ENCODE assay signal across 8 cellular contexts in genomic region chr1:91754348-91754747, GRCh38.
A peak's percentile ranks its signal among the peaks of the same experiment; 100 is the strongest.
DNase-seq lines count a peak whose midpoint lies in the region; ATAC-seq and TF ChIP-seq lines count a peak whose summit lies in the region.

No MANE protein-coding gene starts in this region.

- H3K4me1 Mint-ChIP-seq in activated T-helper 2 cell treated with anti-CD3 and anti-CD28 coated beads, Interferon-gamma antibody, Interleukin-2, Interleukin-4, amounts not matched to agents 10 μg/mL and 5 μg/mL and 100 μg/mL, durations not matched to agents 14 hours and 24 hours and 36 hours (ENCODE audit: low read depth) = peaks cover 55% of the 10 kb centered on the region

- WGBS in psoas muscle, 3 donors = 60 to 79% (median 66%) methylated on average over 3 of the region's 3 CpGs

- no peak for TF ChIP-seq CTCF in psoas muscle (IDR thresholded peaks at IDR 0.05)

- no peaks in the 10 kb centered on the region for H3K9me3 ChIP-seq in psoas muscle

- H3K36me3 Mint-ChIP-seq in activated T-helper 2 cell treated with anti-CD3 and anti-CD28 coated beads, Interferon-gamma antibody, Interleukin-2, Interleukin-4, amounts not matched to agents 10 μg/mL and 5 μg/mL and 100 μg/mL, durations not matched to agents 14 hours and 24 hours and 36 hours (ENCODE audit: low read depth) = peaks cover 41% of the 10 kb centered on the region

- H3K27me3 Mint-ChIP-seq in activated T-helper 2 cell treated with anti-CD3 and anti-CD28 coated beads, Interferon-gamma antibody, Interleukin-2, Interleukin-4, amounts not matched to agents 10 μg/mL and 5 μg/mL and 100 μg/mL, durations not matched to agents 14 hours and 24 hours and 36 hours (ENCODE audit: low read depth) = no peaks in the 10 kb centered on the region

- H3K4me1 ChIP-seq in psoas muscle = peaks cover 27% of the 10 kb centered on the region

- H3K27ac ChIP-seq in psoas muscle (peak overlapping the region; percentile 56), substantia nigra (ENCODE audit: low read depth, low read length, poor library complexity, severe bottlenecking) (no peak overlapping the region)

- peak overlapping the region; percentile 88 for H3K27ac Mint-ChIP-seq in activated T-helper 2 cell treated with anti-CD3 and anti-CD28 coated beads, Interferon-gamma antibody, Interleukin-2, Interleukin-4, amounts not matched to agents 10 μg/mL and 5 μg/mL and 100 μg/mL, durations not matched to agents 14 hours and 24 hours and 36 hours

- peak; percentile 13 for DNase-seq in activated T-helper 2 cell treated with anti-CD3 and anti-CD28 coated beads, Interferon-gamma antibody, Interleukin-2, Interleukin-4, amounts not matched to agents 10 μg/mL and 5 μg/mL and 100 μg/mL, durations not matched to agents 14 hours and 24 hours and 36 hours (ENCODE audit: low spot score)
- DNase-seq in psoas muscle = no peak
- DNase-seq in NCI-H2029 (lab: John Stamatoyannopoulos, UW) = no peak
- DNase-seq in substantia nigra (lab: John Stamatoyannopoulos, UW) = no peak

- H3K4me3 ChIP-seq in psoas muscle = no peak overlapping the region

- intact Hi-C loops in activated T-helper 2 cell treated with anti-CD3 and anti-CD28 coated beads, Interferon-gamma antibody, Interleukin-2, Interleukin-4, amounts not matched to agents 10 μg/mL and 5 μg/mL and 100 μg/mL, durations not matched to agents 14 hours and 24 hours and 36 hours (cut with micrococcal nuclease) = loop anchor here (1.0 to 10.0 kb wide), 12 partner anchors 9 to 830 kb away; no protein-coding TSS in a partner anchor
- intact Hi-C loops in psoas muscle (cut with DNase I) = loop anchor here in 1 of 2 donors (5.0 kb wide), 1 partner anchor 43 kb away; no protein-coding TSS in a partner anchor

- H3K27me3 ChIP-seq in psoas muscle (ENCODE audit: insufficient read depth in 3 of 3, low read length in 2 of 3) = no peaks in the 10 kb centered on the region

- H3K9me3 Mint-ChIP-seq in activated T-helper 2 cell treated with anti-CD3 and anti-CD28 coated beads, Interferon-gamma antibody, Interleukin-2, Interleukin-4, amounts not matched to agents 10 μg/mL and 5 μg/mL and 100 μg/mL, durations not matched to agents 14 hours and 24 hours and 36 hours = no peaks in the 10 kb centered on the region

- peak overlapping the region; percentile 28 for H3K4me3 Mint-ChIP-seq in activated T-helper 2 cell treated with anti-CD3 and anti-CD28 coated beads, Interferon-gamma antibody, Interleukin-2, Interleukin-4, amounts not matched to agents 10 μg/mL and 5 μg/mL and 100 μg/mL, durations not matched to agents 14 hours and 24 hours and 36 hours (ENCODE audit: low read depth)

- ATAC-seq in GM18909 (IDR thresholded peaks at IDR 0.05; ENCODE audit: poor library complexity, unreplicated experiment) (peak; percentile 68), HG02763 (IDR thresholded peaks at IDR 0.05; ENCODE audit: unreplicated experiment) (peak; percentile 41), psoas muscle (no peak), HG03139 (IDR thresholded peaks at IDR 0.05; ENCODE audit: unreplicated experiment) (no peak), HG02623 (IDR thresholded peaks at IDR 0.05; ENCODE audit: unreplicated experiment) (no peak)

- H3K36me3 ChIP-seq in psoas muscle (ENCODE audit: insufficient read depth in 1 of 2, low read depth in 1 of 2) = no peaks in the 10 kb centered on the region

Comparison
In these comparisons a context has a peak if more than half of its experiments do, and no peak if none do; other contexts are left out.
1. ATAC-seq: peak in GM18909 (single experiment) and HG02763 (single experiment); none in psoas muscle (0 of 4), HG03139 (single experiment) and HG02623 (single experiment).